Comparison of ENCODE assay signal across 8 cellular contexts in genomic region chr7:151088856-151089699, GRCh38. TPM values are rescaled to one million over a fixed set of nuclear protein-coding genes. Genes with fewer than 3 reads are reported as not detected.
A peak's percentile ranks its signal among the peaks of the same experiment; 100 is the strongest.
DNase-seq lines count a peak whose midpoint lies in the region; ATAC-seq, FAIRE-seq and TF ChIP-seq lines count a peak whose summit lies in the region.

No MANE protein-coding gene starts in this region.

- H3K4me1 ChIP-seq in BLaER1 treated with 17β-estradiol and CSF1 and Interleukin-3, amounts not matched to agents 10 nM and 100 nM, result peaks cover 66 to 88% (median 75%) of the 10 kb centered on the region in 10 experiments
- H3K4me1 ChIP-seq in small intestine (ENCODE audit: control insufficient read depth in 2 of 2, insufficient read depth in 1 of 2, low read depth in 1 of 2, low read length in 1 of 2), result peaks cover 0 to 4% of the 10 kb centered on the region in 2 donors

- peaks cover 51 to 73% (median 62%) of the 10 kb centered on the region in 11 experiments for H4K20me1 ChIP-seq in BLaER1 treated with 17β-estradiol and CSF1 and Interleukin-3, amounts not matched to agents 10 nM and 100 nM

- H3K36me3 ChIP-seq in BLaER1 treated with 17β-estradiol and CSF1 and Interleukin-3, amounts not matched to agents 10 nM and 100 nM, result peaks cover 0 to 26% (median 3%) of the 10 kb centered on the region in 11 experiments; a peak in 11 of 22 replicates
- H3K36me3 ChIP-seq in bronchial epithelial cell (ENCODE audit: control insufficient read depth, insufficient read depth, low read length) (peaks cover 2% of the 10 kb centered on the region), kidney epithelial cell (ENCODE audit: control insufficient read depth, insufficient read depth, low read length) (peaks cover 1% of the 10 kb centered on the region), small intestine (ENCODE audit: control insufficient read depth in 2 of 2, insufficient read depth in 2 of 2, low read length in 2 of 2) (no peaks in the 10 kb centered on the region)

- TF ChIP-seq CTCF in bronchial epithelial cell (IDR thresholded peaks at IDR 0.05; ENCODE audit: insufficient read depth, low read length, severe bottlenecking), result no peak
- no peak for TF ChIP-seq CTCF in kidney epithelial cell (IDR thresholded peaks at IDR 0.05; ENCODE audit: insufficient read depth, low read length, poor library complexity, severe bottlenecking)

- H3K9me3 ChIP-seq in BLaER1 treated with 17β-estradiol and CSF1 and Interleukin-3, amounts not matched to agents 10 nM and 100 nM (replicated peaks in 1 of 11), result no peaks in the 10 kb centered on the region
- no peaks in the 10 kb centered on the region for H3K9me3 ChIP-seq in small intestine (ENCODE audit: control insufficient read depth, low read depth)

- DNase-seq in Kasumi-1 (lab: John Stamatoyannopoulos, UW) (peak; percentile 62 to 74), bronchial epithelial cell (ENCODE audit: low read depth) (peak; percentile 44), kidney epithelial cell (ENCODE audit: low read depth) (no peak), small intestine (peak; percentile 20)
- DNase-seq in stimulated activated CD4-positive, alpha-beta T cell treated with anti-CD3 and anti-CD28 coated beads, Interleukin-1b, Interleukin-23, amount 100 ng/mL, for 48 hours, result no peak
- no peak for DNase-seq in stimulated activated CD4-positive, alpha-beta T cell treated with anti-CD3 and anti-CD28 coated beads, Interleukin-4, amount 100 ng/mL, for 4 hours

- H3K27me3 ChIP-seq in BLaER1 treated with 17β-estradiol and CSF1 and Interleukin-3, amounts not matched to agents 10 nM and 100 nM, result peaks cover 0 to 55% (median 42%) of the 10 kb centered on the region in 11 experiments; a peak in 18 of 22 replicates
- H3K27me3 ChIP-seq in bronchial epithelial cell (ENCODE audit: control insufficient read depth, insufficient read depth, low read length) (no peaks in the 10 kb centered on the region), kidney epithelial cell (ENCODE audit: control insufficient read depth, insufficient read depth, low read length) (no peaks in the 10 kb centered on the region), small intestine (ENCODE audit: control insufficient read depth in 2 of 2, insufficient read depth in 2 of 2, low read length in 2 of 2) (no peaks in the 10 kb centered on the region)

- FAIRE-seq in bronchial epithelial cell (lab: Jason Lieb, UNC) (no peak), small intestine (lab: Jason Lieb, UNC) (no peak)

- 49 to 81% (median 65%) methylated on average over 30 of the region's 30 CpGs for WGBS in small intestine, 3 donors

- H3K4me2 ChIP-seq in BLaER1 treated with 17β-estradiol and CSF1 and Interleukin-3, amounts not matched to agents 10 nM and 100 nM, result peak overlapping the region; percentile 94 to 100 (median 99)

- H3K27ac ChIP-seq in BLaER1 treated with 17β-estradiol and CSF1 and Interleukin-3, amounts not matched to agents 10 nM and 100 nM, result peak overlapping the region; percentile 72 to 92 (median 78)
- peak overlapping the region in 1 of 2 donors; percentile 89 for H3K27ac ChIP-seq in small intestine (ENCODE audit: low read depth in 1 of 2, low read length in 1 of 2)

- peak overlapping the region; percentile 78 to 91 (median 85) for H3K9ac ChIP-seq in BLaER1 treated with 17β-estradiol and CSF1 and Interleukin-3, amounts not matched to agents 10 nM and 100 nM

- H3K4me3 ChIP-seq in BLaER1 treated with 17β-estradiol and CSF1 and Interleukin-3, amounts not matched to agents 10 nM and 100 nM, result peak overlapping the region; percentile 71 to 98 (median 76)
- H3K4me3 ChIP-seq in bronchial epithelial cell (ENCODE audit: low read depth, low read length) (peak overlapping the region; percentile 2), kidney epithelial cell (ENCODE audit: low read depth, low read length) (peak overlapping the region; percentile 81), small intestine (ENCODE audit: low read depth in 1 of 2, low read length in 2 of 2) (no peak overlapping the region)

- ATAC-seq in GM21528 (IDR thresholded peaks at IDR 0.05; ENCODE audit: low FRiP score, unreplicated experiment), result no peak

RNA-seq across cellular contexts. Expression of gene AGAP3, which starts 2.8 kb away (rescaled TPM):
- total RNA-seq in bronchial epithelial cell (52.7 and 61.1 TPM in 2 replicates), kidney epithelial cell (77.4 and 92.8 TPM in 2 replicates)
- 10 to 100 TPM; 46.5 to 57.9 (median 54.9) TPM for polyA plus RNA-seq in small intestine

RNA-seq across cellular contexts. Expression of gene TMUB1, which starts 5.8 kb away (rescaled TPM):
- total RNA-seq in bronchial epithelial cell (9.0 and 11.6 TPM in 2 replicates), kidney epithelial cell (46.3 and 66.0 TPM in 2 replicates)
- 100 to 1,000 TPM in 1 of 3 donors, 10 to 100 TPM in 2; 66.4 to 144 (median 77.4) TPM for polyA plus RNA-seq in small intestine

RNA-seq across cellular contexts. Expression of gene FASTK, which starts 8.5 kb away (rescaled TPM):
- 51.6 and 65.8 TPM in 2 replicates for total RNA-seq in bronchial epithelial cell
- 70.9 and 71.7 TPM in 2 replicates for total RNA-seq in kidney epithelial cell
- 100 to 1,000 TPM; 114 to 248 (median 139) TPM for polyA plus RNA-seq in small intestine

RNA-seq across cellular contexts. Expression of gene SLC4A2, which starts 29.7 kb away (rescaled TPM):
- total RNA-seq in bronchial epithelial cell (33.2 and 38.9 TPM in 2 replicates), kidney epithelial cell (166 and 201 TPM in 2 replicates)
- 100 to 1,000 TPM in 2 of 3 donors, 10 to 100 TPM in 1; 91.5 to 132 (median 101) TPM for polyA plus RNA-seq in small intestine

RNA-seq across cellular contexts. Expression of gene CDK5, which starts 31.4 kb away (rescaled TPM):
- total RNA-seq in bronchial epithelial cell, result 11.6 and 12.4 TPM in 2 replicates
- 21.5 and 27.0 TPM in 2 replicates for total RNA-seq in kidney epithelial cell
- polyA plus RNA-seq in small intestine, result 10 to 100 TPM; 10.8 to 19.7 (median 12.9) TPM

Comparison
In these comparisons a context has a peak if more than half of its experiments do, and no peak if none do; other contexts are left out.
1. H3K4me3 ChIP-seq: peak in BLaER1 treated with 17β-estradiol and CSF1 and Interleukin-3, amounts not matched to agents 10 nM and 100 nM (10 of 10), bronchial epithelial cell (single experiment) and kidney epithelial cell (single experiment); none in small intestine (0 of 2).
2. DNase-seq: peak in Kasumi-1 (2 of 2), bronchial epithelial cell (single experiment) and small intestine (single experiment); none in kidney epithelial cell (single experiment), stimulated activated CD4-positive, alpha-beta T cell treated with anti-CD3 and anti-CD28 coated beads, Interleukin-1b, Interleukin-23, amount 100 ng/mL, for 48 hours (single experiment) and stimulated activated CD4-positive, alpha-beta T cell treated with anti-CD3 and anti-CD28 coated beads, Interleukin-4, amount 100 ng/mL, for 4 hours (0 of 2).